22 cellular contexts compared by ENCODE assay signal in genomic region chr5:141997358-141998006, GRCh38. TPM values are rescaled to one million over a fixed set of nuclear protein-coding genes. Genes with fewer than 3 reads are reported as not detected.
"Had no signal": no experiment of that assay in that cellular context is flagged by ENCODE, and none has a peak within 500 bp of the region (broad histone marks: within the 10 kb centered on the region; RNA-seq: fewer than 3 reads in every experiment).

No MANE protein-coding gene starts in this region.

- H3K27ac Mint-ChIP-seq: activated CD4-positive, alpha-beta memory T cell treated with anti-CD3 and anti-CD28 coated beads, Interleukin-2, amount 10 ng/mL, durations not matched to agents 7 days and 5 days; activated T-helper 17 cell treated with anti-CD3 and anti-CD28 coated beads, Interleukin-2, amount 50 U/mL, for 72 hours; stimulated activated naive B cell treated with anti-CD40 and anti-IgM and Interleukin-4, amounts not matched to agents 10 μg/mL and 1 μg/mL and 100 μg/mL, for 72 hours; T-cell; WTC11 had no signal

- H3K27me3 ChIP-seq: heart left ventricle had no signal

- FAIRE-seq: bronchial epithelial cell, endometrium, TTC549 had no signal

- H3K4me3 ChIP-seq: heart left ventricle, lower lobe of right lung, smooth muscle cell had no signal

- DNase-seq: activated CD4-positive, alpha-beta memory T cell treated with anti-CD3 and anti-CD28 coated beads, Interleukin-2, amount 10 ng/mL, durations not matched to agents 7 days and 5 days; activated CD4-positive, alpha-beta T cell treated with anti-CD3 and anti-CD28 coated beads for 4 hours; amygdala; cortex of kidney; heart left ventricle; islet precursor cell; left cardiac atrium; lower lobe of right lung; naive thymus-derived CD4-positive, alpha-beta T cell; occipital lobe; posterior cingulate gyrus; stimulated activated CD4-positive, alpha-beta T cell treated with anti-CD3 and anti-CD28 coated beads, Interleukin-15, amount 100 ng/mL, for 24 hours; stimulated activated naive B cell treated with anti-CD40 and anti-IgM and Interleukin-4, amounts not matched to agents 10 μg/mL and 1 μg/mL and 100 μg/mL, for 72 hours; T-cell had no signal

- H3K9me3 Mint-ChIP-seq: activated CD4-positive, alpha-beta memory T cell treated with anti-CD3 and anti-CD28 coated beads, Interleukin-2, amount 10 ng/mL, durations not matched to agents 7 days and 5 days; activated T-helper 17 cell treated with anti-CD3 and anti-CD28 coated beads, Interleukin-2, amount 50 U/mL, for 72 hours; naive thymus-derived CD4-positive, alpha-beta T cell; neural crest cell; stimulated activated naive B cell treated with anti-CD40 and anti-IgM and Interleukin-4, amounts not matched to agents 10 μg/mL and 1 μg/mL and 100 μg/mL, for 72 hours; T-cell had no signal

- H3K27ac ChIP-seq: heart left ventricle, lower lobe of right lung had no signal

- H3K4me3 Mint-ChIP-seq: activated CD4-positive, alpha-beta memory T cell treated with anti-CD3 and anti-CD28 coated beads, Interleukin-2, amount 10 ng/mL, durations not matched to agents 7 days and 5 days; activated T-helper 17 cell treated with anti-CD3 and anti-CD28 coated beads, Interleukin-2, amount 50 U/mL, for 72 hours; naive thymus-derived CD4-positive, alpha-beta T cell; neural crest cell; stimulated activated naive B cell treated with anti-CD40 and anti-IgM and Interleukin-4, amounts not matched to agents 10 μg/mL and 1 μg/mL and 100 μg/mL, for 72 hours; T-cell; WTC11 had no signal

- H3K27me3 Mint-ChIP-seq: activated CD4-positive, alpha-beta memory T cell treated with anti-CD3 and anti-CD28 coated beads, Interleukin-2, amount 10 ng/mL, durations not matched to agents 7 days and 5 days; activated T-helper 17 cell treated with anti-CD3 and anti-CD28 coated beads, Interleukin-2, amount 50 U/mL, for 72 hours; naive thymus-derived CD4-positive, alpha-beta T cell; stimulated activated naive B cell treated with anti-CD40 and anti-IgM and Interleukin-4, amounts not matched to agents 10 μg/mL and 1 μg/mL and 100 μg/mL, for 72 hours; T-cell had no signal

- ATAC-seq: activated T-helper 17 cell treated with anti-CD3 and anti-CD28 coated beads, Interleukin-2, amount 50 U/mL, for 72 hours; heart left ventricle; left cardiac atrium; lower lobe of right lung; naive thymus-derived CD4-positive, alpha-beta T cell; sciatic nerve; stimulated activated naive B cell treated with anti-CD40 and anti-IgM and Interleukin-4, amounts not matched to agents 10 μg/mL and 1 μg/mL and 100 μg/mL, for 72 hours; T-cell; WTC11 had no signal

- H3K4me2 ChIP-seq: smooth muscle cell had no signal

- H3K4me1 Mint-ChIP-seq: activated CD4-positive, alpha-beta memory T cell treated with anti-CD3 and anti-CD28 coated beads, Interleukin-2, amount 10 ng/mL, durations not matched to agents 7 days and 5 days; WTC11 had no signal

- H3K9me3 ChIP-seq: heart left ventricle, lower lobe of right lung had no signal

- H3K4me1 ChIP-seq: lower lobe of right lung had no signal

RNA-seq across cellular contexts. Expression of gene PCDH12, which starts 39.5 kb away (rescaled TPM):
- total RNA-seq: smooth muscle cell had no signal
